Comparison of ENCODE assay signal across 9 cellular contexts in genomic region chr9:133658442-133659431, GRCh38. TPM values are rescaled to one million over a fixed set of nuclear protein-coding genes. Genes with fewer than 3 reads are reported as not detected.
DNase-seq lines count a peak whose midpoint lies in the region; ATAC-seq, FAIRE-seq and TF ChIP-seq lines count a peak whose summit lies in the region.
"Had no signal": no experiment of that assay in that cellular context is flagged by ENCODE, and none has a peak within 500 bp of the region (broad histone marks: within the 10 kb centered on the region; RNA-seq: fewer than 3 reads in every experiment).

No MANE protein-coding gene starts in this region.

- peaks cover 0 to 39% (median 7%) of the 10 kb centered on the region in 4 donors for H3K4me1 Mint-ChIP-seq in CD4-positive, CD25-positive, alpha-beta regulatory T cell

- H3K4me3 ChIP-seq in CD4-positive, CD25-positive, alpha-beta regulatory T cell (ENCODE audit: low read depth, low read length), result no peak overlapping the region
- H3K4me3 ChIP-seq in HUES6 (ENCODE audit: low read depth, low read length), result peak overlapping the region; percentile 38

- DNase-seq in CD4-positive, CD25-positive, alpha-beta regulatory T cell, result no peak
- DNase-seq in amniotic epithelial cell (ENCODE audit: low read depth), result peak; percentile 21
- peak; percentile 91 for DNase-seq in left lobe of liver (ENCODE audit: low spot score)
- no peak for DNase-seq in SK-N-DZ (ENCODE audit: low spot score)
- no peak for DNase-seq in GM12891 (ENCODE audit: insufficient read length, low spot score)

- H3K36me3 Mint-ChIP-seq in CD4-positive, CD25-positive, alpha-beta regulatory T cell, result no peaks in the 10 kb centered on the region

- H3K4me1 ChIP-seq in CD4-positive, CD25-positive, alpha-beta regulatory T cell (ENCODE audit: control insufficient read depth, insufficient read depth, low read length, poor library complexity, severe bottlenecking), result peaks cover 15% of the 10 kb centered on the region
- peaks cover 14% of the 10 kb centered on the region for H3K4me1 ChIP-seq in HUES6 (ENCODE audit: control insufficient read depth, insufficient read depth, low read length)

- FAIRE-seq in GM12891 (lab: Jason Lieb, UNC), result no peak

- H3K27me3 ChIP-seq in CD4-positive, CD25-positive, alpha-beta regulatory T cell (ENCODE audit: control insufficient read depth, insufficient read depth, low read length), result no peaks in the 10 kb centered on the region
- peaks cover 66% of the 10 kb centered on the region for H3K27me3 ChIP-seq in HUES6 (ENCODE audit: control insufficient read depth, insufficient read depth, low read length)

- no peak overlapping the region for H3K27ac ChIP-seq in CD4-positive, CD25-positive, alpha-beta regulatory T cell (ENCODE audit: insufficient read depth, low read length, poor library complexity, severe bottlenecking)
- H3K27ac ChIP-seq in HUES6 (ENCODE audit: low read depth, low read length), result no peak overlapping the region

- peak overlapping the region in 3 of 4 donors; percentile 2 to 84 (median 81) for H3K4me3 Mint-ChIP-seq in CD4-positive, CD25-positive, alpha-beta regulatory T cell

- H3K9me3 ChIP-seq in CD4-positive, CD25-positive, alpha-beta regulatory T cell (ENCODE audit: control insufficient read depth in 2 of 2, low read length in 2 of 2), result no peaks in the 10 kb centered on the region
- no peaks in the 10 kb centered on the region for H3K9me3 ChIP-seq in HUES6 (ENCODE audit: control insufficient read depth, insufficient read depth, low read depth, low read length)

- no peak for TF ChIP-seq POLR2A in GM12891 (IDR thresholded peaks at IDR 0.05; ENCODE audit: low read depth, low read length)

- peaks cover 16% of the 10 kb centered on the region for H3K27me3 Mint-ChIP-seq in CD4-positive, CD25-positive, alpha-beta regulatory T cell

- no peak overlapping the region for H3K9ac ChIP-seq in HUES6 (ENCODE audit: low read length)

- H3K36me3 ChIP-seq in CD4-positive, CD25-positive, alpha-beta regulatory T cell (ENCODE audit: control insufficient read depth, insufficient read depth, low read length), result no peaks in the 10 kb centered on the region
- H3K36me3 ChIP-seq in HUES6 (ENCODE audit: control insufficient read depth, insufficient read depth, low read length), result no peaks in the 10 kb centered on the region

- no peak for ATAC-seq in CD4-positive, CD25-positive, alpha-beta regulatory T cell (ENCODE audit: low read depth in 2 of 2)
- ATAC-seq in left lobe of liver (peak; percentile 78), HG02678 (IDR thresholded peaks at IDR 0.05; ENCODE audit: unreplicated experiment) (no peak), GM18907 (IDR thresholded peaks at IDR 0.05; ENCODE audit: unreplicated experiment) (no peak)

- peak overlapping the region in 1 of 3 donors; percentile 56 for H3K27ac Mint-ChIP-seq in CD4-positive, CD25-positive, alpha-beta regulatory T cell

- no peaks in the 10 kb centered on the region for H3K9me3 Mint-ChIP-seq in CD4-positive, CD25-positive, alpha-beta regulatory T cell

TF ChIP-seq in GM12891, 5 proteins besides CTCF, POLR2A, EP300 and RAD21:
- TF ChIP-seq SPI1 (IDR thresholded peaks at IDR 0.05; ENCODE audit: low read depth, low read length), result no peak
- TF ChIP-seq POLR2AphosphoS5 (IDR thresholded peaks at IDR 0.05; ENCODE audit: low read depth, low read length), result no peak
- no peak for TF ChIP-seq TAF1 (IDR thresholded peaks at IDR 0.05; ENCODE audit: low read depth, low read length)
- no peak for TF ChIP-seq POU2F2 (IDR thresholded peaks at IDR 0.05; ENCODE audit: low read depth, low read length)
- TF ChIP-seq PAX5 (IDR thresholded peaks at IDR 0.05; ENCODE audit: insufficient read depth, low read length, severe bottlenecking), result no peak

RNA-seq across cellular contexts. Expression of gene DBH, which starts 22.6 kb away (rescaled TPM):
- total RNA-seq in CD4-positive, CD25-positive, alpha-beta regulatory T cell, result 0.12 TPM
- not detected for polyA plus RNA-seq in CD4-positive, CD25-positive, alpha-beta regulatory T cell
- total RNA-seq in left lobe of liver, result 16.7 TPM
- polyA plus RNA-seq in SK-N-DZ (2014; cell fraction: cytosol; rRNA removed), result 66.7 and 67.7 TPM in 2 replicates
- polyA plus RNA-seq in SK-N-DZ (2014; cell fraction: nucleus; rRNA removed), result 67.3 and 95.0 TPM in 2 replicates
- polyA plus RNA-seq in GM12891 (2012; ENCODE audit: low read depth, missing spikeins), result 0.05 TPM
- total RNA-seq: dermis microvascular lymphatic vessel endothelial cell had no signal

RNA-seq across cellular contexts. Expression of gene FAM163B, which starts 49.5 kb away (rescaled TPM):
- not detected for total RNA-seq in CD4-positive, CD25-positive, alpha-beta regulatory T cell
- not detected for polyA plus RNA-seq in CD4-positive, CD25-positive, alpha-beta regulatory T cell
- total RNA-seq in left lobe of liver, result 2.8 TPM
- 3.8 and 5.4 TPM in 2 replicates for polyA plus RNA-seq in SK-N-DZ (2014; cell fraction: cytosol; rRNA removed)
- polyA plus RNA-seq in SK-N-DZ (2014; cell fraction: nucleus; rRNA removed), result 4.3 and 7.0 TPM in 2 replicates
- polyA plus RNA-seq in GM12891 (2012; ENCODE audit: low read depth, missing spikeins), result not detected
- total RNA-seq: dermis microvascular lymphatic vessel endothelial cell had no signal

Comparison
In these comparisons a context has a peak if more than half of its experiments do, and no peak if none do; other contexts are left out.
1. DNase-seq: peak in amniotic epithelial cell (single experiment) and left lobe of liver (single experiment); none in CD4-positive, CD25-positive, alpha-beta regulatory T cell (0 of 3), SK-N-DZ (single experiment) and GM12891 (single experiment).
2. RNA of gene DBH, which starts 22.6 kb away (total RNA-seq): 16.7 TPM in left lobe of liver (single experiment); 0.12 TPM in CD4-positive, CD25-positive, alpha-beta regulatory T cell (single experiment); every median in the first group is over 10 times any median in the second.